In genomic region chr18:58529714-58530354, GRCh38 we compare ENCODE assay signal across 8 cellular contexts.
DNase-seq lines count a peak whose midpoint lies in the region; ATAC-seq and TF ChIP-seq lines count a peak whose summit lies in the region.

No MANE protein-coding gene starts in this region.

- no peaks in the 10 kb centered on the region for H3K9me3 ChIP-seq in Panc1 (ENCODE audit: control insufficient read depth, insufficient read depth, low read depth, low read length)
- H3K9me3 ChIP-seq in fibroblast of lung (ENCODE audit: control insufficient read depth, insufficient read depth, low read depth, low read length): no peaks in the 10 kb centered on the region
- no peaks in the 10 kb centered on the region for H3K9me3 ChIP-seq in osteoblast (ENCODE audit: low read depth, low read length)

- H3K4me2 ChIP-seq in fibroblast of lung (ENCODE audit: extremely low read depth, insufficient read depth, low read length) (no peak overlapping the region), osteoblast (ENCODE audit: insufficient read depth, low read length) (no peak overlapping the region)

- no peaks in the 10 kb centered on the region for H3K79me2 ChIP-seq in fibroblast of lung (ENCODE audit: control insufficient read depth, insufficient read depth, low read length)
- H3K79me2 ChIP-seq in osteoblast (ENCODE audit: insufficient read depth, low read length): no peaks in the 10 kb centered on the region

- no TSS peak for BruUV-seq in Panc1 (replicated peaks; lab: Mats Ljungman, UMichigan)

- H3K4me3 ChIP-seq in Panc1 (ENCODE audit: low read depth in 2 of 2, low read length in 2 of 2): no peak overlapping the region
- no peak overlapping the region for H3K4me3 ChIP-seq in fibroblast of lung (replicated peaks in 1 of 4; ENCODE audit: control extremely low read depth in 1 of 4, insufficient read depth in 1 of 4, low read depth in 3 of 4, low read length in 4 of 4)
- H3K4me3 ChIP-seq in osteoblast (ENCODE audit: insufficient read depth, low read length): no peak overlapping the region

- ATAC-seq in Panc1: peak; percentile 70; the same call in 1 of the 2 replicates
- no peak for ATAC-seq in HG02852 (IDR thresholded peaks at IDR 0.05; ENCODE audit: unreplicated experiment)

- in situ Hi-C loops in Panc1 (cut with HindIII; ENCODE audit: low pct_unique_long_range_greater_than_20kb, low sequenced_read_pairs): no loop called here

- no peak overlapping the region for H3K9ac ChIP-seq in fibroblast of lung (ENCODE audit: insufficient read depth, low read length)

- intact Hi-C loops in Panc1 (cut with micrococcal nuclease; ENCODE audit: unreplicated experiment): loop anchor here (5.0 kb wide), 2 partner anchors 142 to 232 kb away; partner anchors contain the start of gene MALT1

- POLR2A ChIA-PET in Panc1 (lab: Charles Lee): no interaction called here

- DNase-seq in GM04504 (ENCODE audit: low read depth) (peak; percentile 25), HS-27A (ENCODE audit: low read depth) (peak; percentile 33), Panc1 (ENCODE audit: low read depth, low spot score) (peak; percentile 32), fibroblast of lung (ENCODE audit: low read depth in 2 of 2) (peak; percentile 53 to 74), osteoblast (ENCODE audit: insufficient read length, low spot score, missing footprints) (no peak), KG1 (lab: John Stamatoyannopoulos, UW) (no peak)
- peak; percentile 76 for DNase-seq in activated T-cell treated with anti-CD3 and anti-CD28 coated beads, Interleukin-2, amount 50 U/mL, for 1 hour

- H3K36me3 ChIP-seq in Panc1 (ENCODE audit: control insufficient read depth, insufficient read depth, low read length): no peaks in the 10 kb centered on the region
- no peaks in the 10 kb centered on the region for H3K36me3 ChIP-seq in fibroblast of lung (ENCODE audit: control insufficient read depth, insufficient read depth, low read length)
- peaks cover 29% of the 10 kb centered on the region for H3K36me3 ChIP-seq in osteoblast (ENCODE audit: insufficient read depth, low read length)

- no peak overlapping the region for H2AFZ ChIP-seq in fibroblast of lung (ENCODE audit: low read length)
- H2AFZ ChIP-seq in osteoblast (ENCODE audit: low read length): no peak overlapping the region

- TF ChIP-seq CTCF in Panc1 (IDR thresholded peaks at IDR 0.05): peak; percentile 76
- TF ChIP-seq CTCF in fibroblast of lung (conservative IDR thresholded peaks at IDR 0.05 in 1 of 2, IDR thresholded peaks at IDR 0.05 in 1 of 2; ENCODE audit: low read depth in 1 of 2, low read length in 2 of 2): peak; percentile 95 to 98
- TF ChIP-seq CTCF in osteoblast (IDR thresholded peaks at IDR 0.05; ENCODE audit: extremely low read depth, low read depth, low read length): peak; percentile 85

- no peaks in the 10 kb centered on the region for H3K27me3 ChIP-seq in Panc1 (ENCODE audit: control insufficient read depth, insufficient read depth, low read length)
- H3K27me3 ChIP-seq in fibroblast of lung (ENCODE audit: control insufficient read depth, insufficient read depth, low read length): no peaks in the 10 kb centered on the region
- no peaks in the 10 kb centered on the region for H3K27me3 ChIP-seq in osteoblast (ENCODE audit: insufficient read depth, low read length)

- H4K20me1 ChIP-seq in fibroblast of lung (ENCODE audit: control insufficient read depth, extremely low read depth, insufficient read depth, low read length) (no peaks in the 10 kb centered on the region), osteoblast (ENCODE audit: insufficient read depth, low read length) (peaks cover 15% of the 10 kb centered on the region)

- CTCF ChIA-PET in Panc1 (lab: Charles Lee): interaction anchor here (1.7 kb wide), 1 partner anchor 234 kb away, joined by 5 read pairs; no protein-coding TSS in a partner anchor

- H3K4me1 ChIP-seq in Panc1 (ENCODE audit: control insufficient read depth, insufficient read depth, low read length): no peaks in the 10 kb centered on the region
- no peaks in the 10 kb centered on the region for H3K4me1 ChIP-seq in fibroblast of lung (ENCODE audit: control insufficient read depth, extremely low read depth, insufficient read depth, low read length)
- peaks cover 12% of the 10 kb centered on the region for H3K4me1 ChIP-seq in osteoblast (ENCODE audit: insufficient read depth, low read length)

- no peak overlapping the region for H3K27ac ChIP-seq in Panc1 (ENCODE audit: low read length)
- H3K27ac ChIP-seq in fibroblast of lung (ENCODE audit: insufficient read depth, low read length): no peak overlapping the region
- no peak overlapping the region for H3K27ac ChIP-seq in osteoblast (ENCODE audit: low read depth, low read length)

Comparison
In these comparisons a context has a peak if more than half of its experiments do, and no peak if none do; other contexts are left out.
1. DNase-seq: peak in GM04504 (single experiment), HS-27A (single experiment), Panc1 (single experiment), activated T-cell treated with anti-CD3 and anti-CD28 coated beads, Interleukin-2, amount 50 U/mL, for 1 hour (single experiment) and fibroblast of lung (2 of 2); none in osteoblast (single experiment) and KG1 (single experiment).
2. Peak in every context shown above with its lines, with median percentiles within 50 percentile points of each other: CTCF ChIP-seq.